In the genomic region with DNA sequence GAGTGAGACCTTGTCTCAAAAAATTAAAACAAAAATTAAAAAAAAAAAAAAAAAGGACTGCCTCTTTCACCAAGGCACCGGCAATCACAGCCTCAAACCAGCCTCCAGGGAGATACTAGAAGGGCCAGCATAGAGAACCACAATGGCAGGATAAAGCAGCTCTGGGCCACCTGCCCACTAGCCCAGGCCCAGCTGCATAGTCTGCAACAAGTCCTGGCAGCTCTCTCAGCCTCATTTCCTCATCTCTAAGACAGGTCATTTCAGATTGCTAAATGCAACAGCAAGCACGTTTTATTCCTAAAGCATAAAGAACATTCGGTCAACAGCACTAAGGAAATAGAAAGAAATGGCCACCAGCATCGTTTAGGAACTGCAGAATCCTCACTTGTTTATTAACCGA, we compare ENCODE assay signal across 9 cellular contexts. TPM values are rescaled to one million over a fixed set of nuclear protein-coding genes. Genes with fewer than 3 reads are reported as not detected.
DNase-seq lines count a peak whose midpoint lies in the region; ATAC-seq and TF ChIP-seq lines count a peak whose summit lies in the region.
"Had no signal": no experiment of that assay in that cellular context is flagged by ENCODE, and none has a peak within 500 bp of the region (broad histone marks: within the 10 kb centered on the region; RNA-seq: fewer than 3 reads in every experiment).

No MANE protein-coding gene starts in this region.

- peaks cover 24% of the 10 kb centered on the region for H3K4me1 Mint-ChIP-seq in mesothelial cell of epicardium
- peaks cover 19 to 59% (median 44%) of the 10 kb centered on the region in 4 donors for H3K4me1 Mint-ChIP-seq in naive thymus-derived CD8-positive, alpha-beta T cell

- DNase-seq in AG08395 (ENCODE audit: low spot score) (peak; percentile 54), LHCN-M2 (ENCODE audit: low read depth) (peak; percentile 69), mesothelial cell of epicardium (ENCODE audit: low spot score in 2 of 2, unreplicated experiment in 2 of 2) (no peak), AML-193 (lab: John Stamatoyannopoulos, UW) (no peak)
- DNase-seq in naive thymus-derived CD8-positive, alpha-beta T cell, result no peak
- DNase-seq: glutamatergic neuron had no signal

- peaks cover 5% of the 10 kb centered on the region for H3K9me3 Mint-ChIP-seq in mesothelial cell of epicardium
- no peaks in the 10 kb centered on the region for H3K9me3 Mint-ChIP-seq in naive thymus-derived CD8-positive, alpha-beta T cell

- no peak for ATAC-seq in naive thymus-derived CD8-positive, alpha-beta T cell
- ATAC-seq in GM21515 (IDR thresholded peaks at IDR 0.05; ENCODE audit: unreplicated experiment) (no peak), GM18870 (IDR thresholded peaks at IDR 0.05; ENCODE audit: unreplicated experiment) (no peak)

- H3K27ac Mint-ChIP-seq in mesothelial cell of epicardium, result peak overlapping the region; percentile 60
- H3K27ac Mint-ChIP-seq in naive thymus-derived CD8-positive, alpha-beta T cell, result peak overlapping the region in 3 of 10 donors; percentile 20 to 33 (median 23)

- H3K4me3 Mint-ChIP-seq in mesothelial cell of epicardium, result no peak overlapping the region
- H3K4me3 Mint-ChIP-seq in naive thymus-derived CD8-positive, alpha-beta T cell, result no peak overlapping the region

- H3K36me3 Mint-ChIP-seq in mesothelial cell of epicardium, result peaks cover 35% of the 10 kb centered on the region
- H3K36me3 Mint-ChIP-seq in naive thymus-derived CD8-positive, alpha-beta T cell, result peaks cover 0 to 55% (median 23%) of the 10 kb centered on the region in 3 donors

- POLR2A ChIA-PET in naive thymus-derived CD8-positive, alpha-beta T cell (lab: Charles Lee), result interaction anchor here (0.7 kb wide), 1 partner anchor 116 kb away, joined by 4 read pairs; no protein-coding TSS in a partner anchor

- peak overlapping the region; percentile 57 for H3K27ac ChIP-seq in cingulate gyrus (ENCODE audit: low read depth, low read length)

- H3K27me3 Mint-ChIP-seq in mesothelial cell of epicardium (ENCODE audit: low read depth), result no peaks in the 10 kb centered on the region
- no peaks in the 10 kb centered on the region for H3K27me3 Mint-ChIP-seq in naive thymus-derived CD8-positive, alpha-beta T cell

- no peak for TF ChIP-seq CTCF in mesothelial cell of epicardium (IDR thresholded peaks at IDR 0.05; ENCODE audit: unreplicated experiment)

RNA-seq across cellular contexts. Expression of a gene that starts 28.8 kb away (rescaled TPM):
- total RNA-seq in LHCN-M2 (2014; rRNA removed) (117 and 125 TPM in 2 replicates), mesothelial cell of epicardium (85.6 to 88.7 TPM (median 87.7 TPM) in 3 replicates)
- 61.4 TPM for polyA plus RNA-seq in LHCN-M2 (2012)
- 10 to 100 TPM; 42.2 to 42.3 TPM for total RNA-seq in naive thymus-derived CD8-positive, alpha-beta T cell
- 10 to 100 TPM; 16.6 to 19.9 (median 18.7) TPM for polyA plus RNA-seq in naive thymus-derived CD8-positive, alpha-beta T cell

Comparison
In these comparisons a context has a peak if more than half of its experiments do, and no peak if none do; other contexts are left out.
1. DNase-seq: peak in AG08395 (single experiment) and LHCN-M2 (single experiment); none in mesothelial cell of epicardium (0 of 2), naive thymus-derived CD8-positive, alpha-beta T cell (0 of 10) and AML-193 (0 of 2).